ENCODE assay signal across 26 cellular contexts in the genomic region with DNA sequence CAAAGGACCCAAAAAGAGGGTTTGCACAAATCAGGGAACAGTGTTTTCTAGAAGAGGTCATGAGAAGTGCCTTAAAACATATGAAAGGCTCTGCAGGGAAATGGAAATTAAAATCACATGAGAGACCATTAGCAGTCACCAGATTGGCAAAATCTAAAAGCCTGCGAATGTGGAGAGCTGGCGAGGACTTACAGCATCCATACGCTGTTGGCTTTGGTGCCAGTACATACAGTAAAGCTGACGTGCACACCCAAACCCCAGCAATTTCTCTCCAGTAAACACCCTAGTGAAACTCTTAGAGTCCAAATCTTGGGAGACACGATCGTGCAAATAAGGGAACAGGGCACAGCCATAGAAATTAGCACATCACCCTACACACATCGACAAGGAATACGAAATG. TPM values are rescaled to one million over a fixed set of nuclear protein-coding genes. Genes with fewer than 3 reads are reported as not detected.
"Had no signal": no experiment of that assay in that cellular context is flagged by ENCODE, and none has a peak within 500 bp of the region (broad histone marks: within the 10 kb centered on the region; RNA-seq: fewer than 3 reads in every experiment).

No MANE protein-coding gene starts in this region.

- H3K4me3 ChIP-seq: pancreas, psoas muscle, right lobe of liver, sigmoid colon, stomach, thoracic aorta, thyroid gland, tibial nerve, upper lobe of left lung, uterus had no signal

- ATAC-seq: naive thymus-derived CD8-positive, alpha-beta T cell; natural killer cell treated with Interleukin-12 subunit alpha and Interleukin-12 subunit beta and Interleukin-15 and Interleukin-18, amount 100 ng/mL, for 72 hours; pancreas; psoas muscle; right cardiac atrium; right lobe of liver; stimulated activated effector memory CD8-positive, alpha-beta T cell treated with anti-CD3 and anti-CD28 coated beads, Interleukin-12 subunit alpha, Interleukin-12 subunit beta, amount 100 ng/mL, for 72 hours; stimulated activated naive B cell treated with anti-CD40 and anti-IgM and Interleukin-4, amounts not matched to agents 10 μg/mL and 1 μg/mL and 100 μg/mL, for 72 hours had no signal

- DNase-seq: naive thymus-derived CD8-positive, alpha-beta T cell; nephron progenitor cell; nucleus accumbens; pancreas; psoas muscle; right cardiac atrium; right lobe of liver; sigmoid colon; small intestine; stimulated activated CD4-positive, alpha-beta T cell treated with anti-CD3 and anti-CD28 coated beads, Interleukin-15, amount 100 ng/mL, for 24 hours; stimulated activated CD4-positive, alpha-beta T cell treated with anti-CD3 and anti-CD28 coated beads, Interleukin-2, amount 100 ng/mL, for 48 hours; stimulated activated CD4-positive, alpha-beta T cell treated with anti-CD3 and anti-CD28 coated beads, Interleukin-4, amount 100 ng/mL, for 24 hours; stimulated activated naive B cell treated with anti-CD40 and anti-IgM and Interleukin-4, amounts not matched to agents 10 μg/mL and 1 μg/mL and 100 μg/mL, for 72 hours; stimulated activated naive CD4-positive, alpha-beta T cell treated with Interleukin-2 at 50 U/mL for 16 hours; stomach; thyroid gland; trophoblast cell; upper lobe of left lung; uterus had no signal

- H3K9me3 ChIP-seq: neutrophil, pancreas, psoas muscle, right lobe of liver, sigmoid colon, thoracic aorta, thyroid gland, tibial nerve, upper lobe of left lung, uterus had no signal

- H3K27me3 ChIP-seq: pancreas, right lobe of liver, thyroid gland, tibial nerve, upper lobe of left lung, uterus had no signal

- H3K36me3 ChIP-seq: neutrophil, pancreas, right lobe of liver, sigmoid colon, stomach, thoracic aorta, thyroid gland, tibial nerve, upper lobe of left lung, uterus had no signal

- H3K27ac ChIP-seq: neutrophil, pancreas, psoas muscle, right lobe of liver, sigmoid colon, stomach, thoracic aorta, thyroid gland, tibial nerve, upper lobe of left lung, uterus had no signal

- H3K4me1 ChIP-seq: pancreas, psoas muscle, right lobe of liver, uterus had no signal

RNA-seq across cellular contexts. Expression of a gene that starts 25.4 kb away (rescaled TPM):
- total RNA-seq: naive thymus-derived CD8-positive, alpha-beta T cell; natural killer cell treated with Interleukin-12 subunit alpha and Interleukin-12 subunit beta and Interleukin-15 and Interleukin-18, amount 100 ng/mL, for 72 hours; osteocyte; skeletal muscle tissue had no signal
- polyA plus RNA-seq: naive thymus-derived CD8-positive, alpha-beta T cell had no signal
